In genomic region chr17:58591455-58591854, GRCh38 we compare ENCODE assay signal across 2 cellular contexts.
TF ChIP-seq lines count a peak whose summit lies in the region.

No MANE protein-coding gene starts in this region.

TF ChIP-seq in SK-N-SH, 30 proteins besides CTCF, POLR2A, EP300 and RAD21:
- TF ChIP-seq ZBTB33 (IDR thresholded peaks at IDR 0.05; ENCODE audit: borderline replicate concordance, low read depth) (no peak), MAX (IDR thresholded peaks at IDR 0.05; ENCODE audit: low read depth) (no peak), SMC3 (IDR thresholded peaks at IDR 0.05; ENCODE audit: low read depth, low read length) (no peak), YY1 (IDR thresholded peaks at IDR 0.05; ENCODE audit: low read depth) (no peak), MEF2A (IDR thresholded peaks at IDR 0.05; ENCODE audit: borderline replicate concordance, low read depth) (no peak), EZH2phosphoT487 (IDR thresholded peaks at IDR 0.05; ENCODE audit: borderline replicate concordance, low read depth) (no peak), FOXM1 (IDR thresholded peaks at IDR 0.05; ENCODE audit: low read depth) (no peak), JUND (IDR thresholded peaks at IDR 0.05) (no peak), IRF3 (IDR thresholded peaks at IDR 0.05; ENCODE audit: low read depth, low read length) (no peak), TEAD4 (IDR thresholded peaks at IDR 0.05; ENCODE audit: borderline replicate concordance, insufficient read depth) (no peak), RCOR1 (IDR thresholded peaks at IDR 0.05; ENCODE audit: low read length) (no peak), NRF1 (IDR thresholded peaks at IDR 0.05; ENCODE audit: low read depth, low read length) (no peak), RXRA (IDR thresholded peaks at IDR 0.05; ENCODE audit: borderline replicate concordance, low read depth) (no peak), CHD2 (IDR thresholded peaks at IDR 0.05; ENCODE audit: low read length, partially characterized antibody) (no peak), POLR2AphosphoS5 (IDR thresholded peaks at IDR 0.05; ENCODE audit: low read depth, low read length) (no peak), TAF1 (IDR thresholded peaks at IDR 0.05; ENCODE audit: borderline replicate concordance, low read depth, low read length) (no peak), USF1 (IDR thresholded peaks at IDR 0.05; ENCODE audit: borderline replicate concordance, low read depth) (no peak), FOXJ3 (CRISPR knock-in tag; IDR thresholded peaks at IDR 0.05) (no peak), GATA2 (CRISPR knock-in tag; IDR thresholded peaks at IDR 0.05) (no peak), NFIC (IDR thresholded peaks at IDR 0.05; ENCODE audit: borderline replicate concordance) (no peak)

TF ChIP-seq in SK-N-SH treated with all-trans-retinoic acid at 6 μM for 48 hours, 23 proteins besides CTCF, POLR2A, EP300 and RAD21:
- TF ChIP-seq CSDC2 (CRISPR knock-in tag; IDR thresholded peaks at IDR 0.05), result no peak
- TF ChIP-seq PPARA (CRISPR knock-in tag; IDR thresholded peaks at IDR 0.05; ENCODE audit: borderline replicate concordance), result no peak
- no peak for TF ChIP-seq RARB (CRISPR knock-in tag; IDR thresholded peaks at IDR 0.05)
- TF ChIP-seq BACH2 (CRISPR knock-in tag; IDR thresholded peaks at IDR 0.05; ENCODE audit: borderline replicate concordance), result no peak
- TF ChIP-seq ESRRG (CRISPR knock-in tag; IDR thresholded peaks at IDR 0.05), result no peak
- TF ChIP-seq ZC3H10 (CRISPR knock-in tag; IDR thresholded peaks at IDR 0.05), result no peak
- TF ChIP-seq ZNF565 (CRISPR knock-in tag; conservative IDR thresholded peaks at IDR 0.05; ENCODE audit: low read depth), result no peak
- no peak for TF ChIP-seq CSRNP3 (CRISPR knock-in tag; IDR thresholded peaks at IDR 0.05)
- no peak for TF ChIP-seq ARNTL (CRISPR knock-in tag; IDR thresholded peaks at IDR 0.05; ENCODE audit: borderline replicate concordance, low read depth)
- no peak for TF ChIP-seq ZFP30 (CRISPR knock-in tag; IDR thresholded peaks at IDR 0.05)
- TF ChIP-seq TCF4 (CRISPR knock-in tag; IDR thresholded peaks at IDR 0.05; ENCODE audit: borderline replicate concordance), result no peak
- TF ChIP-seq TSHZ2 (CRISPR knock-in tag; IDR thresholded peaks at IDR 0.05), result no peak
- TF ChIP-seq ZNF8 (CRISPR knock-in tag; IDR thresholded peaks at IDR 0.05), result no peak
- no peak for TF ChIP-seq OSR1 (CRISPR knock-in tag; IDR thresholded peaks at IDR 0.05)
- no peak for TF ChIP-seq ISL1 (CRISPR knock-in tag; IDR thresholded peaks at IDR 0.05)
- TF ChIP-seq SNAI2 (CRISPR knock-in tag; IDR thresholded peaks at IDR 0.05), result no peak
- no peak for TF ChIP-seq CREB5 (CRISPR knock-in tag; IDR thresholded peaks at IDR 0.05; ENCODE audit: low read depth)
- no peak for TF ChIP-seq GLIS3 (CRISPR knock-in tag; IDR thresholded peaks at IDR 0.05)
- no peak for TF ChIP-seq PATZ1 (CRISPR knock-in tag; IDR thresholded peaks at IDR 0.05; ENCODE audit: borderline replicate concordance)
